8 cellular contexts compared by ENCODE assay signal in genomic region chr7:100015232-100016208, GRCh38. TPM values are rescaled to one million over a fixed set of nuclear protein-coding genes. Genes with fewer than 3 reads are reported as not detected.
DNase-seq lines count a peak whose midpoint lies in the region; ATAC-seq and TF ChIP-seq lines count a peak whose summit lies in the region.

TSS of gene ZKSCAN1 (plus strand) at chr7:100015596. CDS start at chr7:100023507, 7,911 bp downstream.

- H3K4me3 Mint-ChIP-seq in activated CD4-positive, alpha-beta memory T cell treated with anti-CD3 and anti-CD28 coated beads for 36 hours = peak within 1 kb of the TSS; percentile 92

- H3K36me3 Mint-ChIP-seq in activated CD4-positive, alpha-beta memory T cell treated with anti-CD3 and anti-CD28 coated beads for 36 hours = peaks cover 11% of the 10 kb centered on the region

- 3% methylated on average over 30 of the region's 69 CpGs for WGBS in right lobe of liver (ENCODE audit: insufficient coverage, low coverage, low lambda C conversion rate, missing lambda C conversion rate)

- DNase-seq in CD1c-positive myeloid dendritic cell (ENCODE audit: extremely low spot score) (peak; percentile 96), NCI-H748 treated with DMSO at 0.1 percent for 48 hours (lab: John Stamatoyannopoulos, UW) (peak; percentile 75), dorsolateral prefrontal cortex (peak; percentile 84 to 93 (median 90)), right lobe of liver (peak; percentile 90 to 92 (median 91))
- peak; percentile 91 for DNase-seq in activated CD4-positive, alpha-beta memory T cell treated with anti-CD3 and anti-CD28 coated beads for 36 hours
- peak; percentile 87 for DNase-seq in stimulated activated CD4-positive, alpha-beta T cell treated with anti-CD3 and anti-CD28 coated beads, Interleukin-4, amount 100 ng/mL, for 24 hours

- POLR2A ChIA-PET in activated CD4-positive, alpha-beta memory T cell treated with anti-CD3 and anti-CD28 coated beads for 36 hours (lab: Charles Lee) = interaction anchor here (1.0 to 3.0 kb wide), 9 partner anchors 12 to 111 kb away, joined by 3 to 14 read pairs (median 3); partner anchors contain the start of genes MBLAC1 and TRIM4

- no peaks in the 10 kb centered on the region for H3K27me3 Mint-ChIP-seq in activated CD4-positive, alpha-beta memory T cell treated with anti-CD3 and anti-CD28 coated beads for 36 hours

- no peaks in the 10 kb centered on the region for H3K27me3 ChIP-seq in dorsolateral prefrontal cortex
- H3K27me3 ChIP-seq in right lobe of liver = no peaks in the 10 kb centered on the region

- TF ChIP-seq POLR2A in right lobe of liver (IDR thresholded peaks at IDR 0.05) = peak; percentile 81

- peaks cover 0 to 2% (median 0%) of the 10 kb centered on the region in 4 donors for H3K36me3 ChIP-seq in right lobe of liver

- CTCF ChIA-PET in activated CD4-positive, alpha-beta memory T cell treated with anti-CD3 and anti-CD28 coated beads for 36 hours (lab: Charles Lee) = interaction anchor here (1.0 to 3.3 kb wide), 6 partner anchors 17 to 117 kb away, joined by 3 to 14 read pairs (median 4); no protein-coding TSS in a partner anchor

- no peaks in the 10 kb centered on the region for H3K9me3 ChIP-seq in right lobe of liver

- ATAC-seq in GM19395 (IDR thresholded peaks at IDR 0.05; ENCODE audit: unreplicated experiment) (peak; percentile 86), HG03565 (IDR thresholded peaks at IDR 0.05; ENCODE audit: unreplicated experiment) (peak; percentile 88), right lobe of liver (peak; percentile 74 to 86 (median 84))

- TF ChIP-seq CTCF in dorsolateral prefrontal cortex (IDR thresholded peaks at IDR 0.05 in 54 of 56, conservative IDR thresholded peaks at IDR 0.05 in 2 of 56; ENCODE audit: low read depth in 1 of 56, partially characterized antibody in 56 of 56) = peak in 13 of 56 donors; percentile 7 to 40 (median 22)
- TF ChIP-seq CTCF in right lobe of liver (IDR thresholded peaks at IDR 0.05) = no peak

- H3K27ac Mint-ChIP-seq in activated CD4-positive, alpha-beta memory T cell treated with anti-CD3 and anti-CD28 coated beads for 36 hours = peak within 1 kb of the TSS; percentile 94

- H3K4me1 Mint-ChIP-seq in activated CD4-positive, alpha-beta memory T cell treated with anti-CD3 and anti-CD28 coated beads for 36 hours (ENCODE audit: low read depth) = peaks cover 47% of the 10 kb centered on the region

- no peaks in the 10 kb centered on the region for H3K9me3 Mint-ChIP-seq in activated CD4-positive, alpha-beta memory T cell treated with anti-CD3 and anti-CD28 coated beads for 36 hours

- H3K4me1 ChIP-seq in right lobe of liver = peaks cover 0 to 63% (median 27%) of the 10 kb centered on the region in 4 donors

- intact Hi-C loops in activated CD4-positive, alpha-beta memory T cell treated with anti-CD3 and anti-CD28 coated beads for 36 hours (cut with micrococcal nuclease) = loop anchor here (1.0 to 2.0 kb wide), 2 partner anchors 19 to 66 kb away; partner anchors contain the start of gene ZNF3
- intact Hi-C loops in dorsolateral prefrontal cortex (cut with DNase I) (loop anchor here (1.0 kb wide), 2 partner anchors 38 to 66 kb away; partner anchors contain the start of gene ZNF3 (in 1 of the 2)), right lobe of liver (cut with DNase I) (no loop called here)

- H3K4me3 ChIP-seq in dorsolateral prefrontal cortex = peak within 1 kb of the TSS; percentile 65 to 100 (median 99)
- H3K4me3 ChIP-seq in right lobe of liver = peak within 1 kb of the TSS; percentile 96 to 99 (median 98)

- peak within 1 kb of the TSS; percentile 92 to 100 (median 99) for H3K27ac ChIP-seq in dorsolateral prefrontal cortex
- peak within 1 kb of the TSS; percentile 99 to 100 (median 100) for H3K27ac ChIP-seq in right lobe of liver

RNA-seq across cellular contexts. Expression of gene ZKSCAN1, which starts in this region (rescaled TPM):
- 10 to 100 TPM; 49.1 to 50.6 TPM for total RNA-seq in activated CD4-positive, alpha-beta memory T cell treated with anti-CD3 and anti-CD28 coated beads for 36 hours
- 100 to 1,000 TPM in 118 of 120 experiments, 10 to 100 TPM in 2; 96.1 to 181 (median 132) TPM for total RNA-seq in dorsolateral prefrontal cortex
- total RNA-seq in right lobe of liver = 100 to 1,000 TPM in 2 of 6 experiments, 10 to 100 TPM in 4; 24.5 to 147 (median 80.1) TPM

Comparison
In these comparisons a context has a peak if more than half of its experiments do, and no peak if none do; other contexts are left out.
1. Peak in every context shown above with its lines: DNase-seq, ATAC-seq, H3K4me3 ChIP-seq and H3K27ac ChIP-seq.
2. intact Hi-C loops: an anchor here in activated CD4-positive, alpha-beta memory T cell treated with anti-CD3 and anti-CD28 coated beads for 36 hours (1.0 to 2.0 kb wide) and dorsolateral prefrontal cortex (1.0 kb wide); none called in right lobe of liver.